ENCODE assay signal across 12 cellular contexts in genomic region chr3:111603679-111604643, GRCh38. TPM values are rescaled to one million over a fixed set of nuclear protein-coding genes. Genes with fewer than 3 reads are reported as not detected.
DNase-seq lines count a peak whose midpoint lies in the region; ATAC-seq and TF ChIP-seq lines count a peak whose summit lies in the region.
"Had no signal": no experiment of that assay in that cellular context is flagged by ENCODE, and none has a peak within 500 bp of the region (broad histone marks: within the 10 kb centered on the region; RNA-seq: fewer than 3 reads in every experiment).

No MANE protein-coding gene starts in this region.

- ATAC-seq in GM18498 (IDR thresholded peaks at IDR 0.05; ENCODE audit: unreplicated experiment) (peak; percentile 53), GM19372 (IDR thresholded peaks at IDR 0.05; ENCODE audit: low read depth, unreplicated experiment) (peak; percentile 54), HG03354 (IDR thresholded peaks at IDR 0.05; ENCODE audit: poor library complexity, severe bottlenecking, unreplicated experiment) (peak; percentile 59), esophagus mucosa (peak; percentile 26), mucosa of descending colon (no peak), heart left ventricle (no peak)

- H3K4me1 ChIP-seq in mucosa of descending colon (ENCODE audit: low read depth): no peaks in the 10 kb centered on the region
- no peaks in the 10 kb centered on the region for H3K4me1 ChIP-seq in heart left ventricle

- no peak for TF ChIP-seq CTCF in mucosa of descending colon (IDR thresholded peaks at IDR 0.05)
- TF ChIP-seq CTCF in heart left ventricle (IDR thresholded peaks at IDR 0.05): no peak

- H3K4me3 ChIP-seq in mucosa of descending colon: no peak overlapping the region
- H3K4me3 ChIP-seq in heart left ventricle: no peak overlapping the region

- no peak overlapping the region for H3K27ac ChIP-seq in heart left ventricle

- peaks cover 0 to 12% (median 0%) of the 10 kb centered on the region in 9 donors for H3K27me3 ChIP-seq in heart left ventricle

- TF ChIP-seq POLR2A in heart left ventricle (IDR thresholded peaks at IDR 0.05): no peak

- 75 to 87% (median 82%) methylated on average over 3 of the region's 3 CpGs for WGBS in heart left ventricle, 4 donors

- H3K9me3 ChIP-seq in mucosa of descending colon (no peaks in the 10 kb centered on the region), heart left ventricle (no peaks in the 10 kb centered on the region)

- H3K36me3 ChIP-seq in mucosa of descending colon (ENCODE audit: low read depth): no peaks in the 10 kb centered on the region
- H3K36me3 ChIP-seq in heart left ventricle: no peaks in the 10 kb centered on the region

- DNase-seq in mucosa of descending colon (no peak), heart left ventricle (no peak), putamen (ENCODE audit: low spot score) (no peak), SHP77 (lab: John Stamatoyannopoulos, UW) (no peak)
- DNase-seq: aorta; NCI-H1105 treated with DMSO at 0.1 percent for 48 hours; NK-92 treated with Interleukin-12 subunit alpha and Interleukin-12 subunit beta, amount 100 ng/mL, for 24 hours; nucleus accumbens had no signal

- intact Hi-C loops in mucosa of descending colon (cut with DNase I, micrococcal nuclease): no loop called here
- intact Hi-C loops in heart left ventricle (cut with DNase I): no loop called here

RNA-seq across cellular contexts. Expression of gene ZBED2, which starts 8.8 kb away (rescaled TPM):
- total RNA-seq in esophagus mucosa: 6.8 TPM
- total RNA-seq in mucosa of descending colon: not detected
- total RNA-seq in heart left ventricle: under 1 TPM in 3 of 9 donors, not detected in 6; 0.12 to 0.93 (median 0.56) TPM
- polyA plus RNA-seq in heart left ventricle: not detected
- total RNA-seq: aorta had no signal
- polyA plus RNA-seq: aorta had no signal

Comparison
In these comparisons a context has a peak if more than half of its experiments do, and no peak if none do; other contexts are left out.
1. ATAC-seq: peak in GM18498 (single experiment), GM19372 (single experiment), HG03354 (single experiment) and esophagus mucosa (single experiment); none in mucosa of descending colon (single experiment) and heart left ventricle (0 of 4).